8 cellular contexts compared by ENCODE assay signal in genomic region chr21:42496839-42497202, GRCh38. TPM values are rescaled to one million over a fixed set of nuclear protein-coding genes. Genes with fewer than 3 reads are reported as not detected.
DNase-seq lines count a peak whose midpoint lies in the region; ATAC-seq and TF ChIP-seq lines count a peak whose summit lies in the region.

No MANE protein-coding gene starts in this region.

- H3K36me3 ChIP-seq in OCI-LY7 (ENCODE audit: insufficient read depth, low read length) (no peaks in the 10 kb centered on the region), neuron (ENCODE audit: insufficient read depth, low read length) (no peaks in the 10 kb centered on the region)

- TSS peak; percentile 84 for BruUV-seq in OCI-LY7 (replicated peaks; lab: Mats Ljungman, UMichigan)

- TF ChIP-seq CTCF in OCI-LY7 (conservative IDR thresholded peaks at IDR 0.05; ENCODE audit: low read length): no peak
- no peak for TF ChIP-seq CTCF in epithelial cell of esophagus (IDR thresholded peaks at IDR 0.05; ENCODE audit: insufficient read depth, low read depth, low read length, missing control alignments)
- TF ChIP-seq CTCF in omental fat pad (IDR thresholded peaks at IDR 0.05): no peak

- no peaks in the 10 kb centered on the region for H3K9me3 ChIP-seq in OCI-LY7 (ENCODE audit: low read length)
- no peaks in the 10 kb centered on the region for H3K9me3 ChIP-seq in neuron (ENCODE audit: low read length)

- DNase-seq in OCI-LY7 (ENCODE audit: low spot score): no peak
- DNase-seq in epithelial cell of esophagus (ENCODE audit: low read depth): no peak
- no peak for DNase-seq in HPDE6-E6E7 (ENCODE audit: extremely low spot score)
- no peak for DNase-seq in mucosa of gallbladder (ENCODE audit: low spot score)
- no peak for DNase-seq in omental fat pad (ENCODE audit: low spot score)

- peaks cover 10% of the 10 kb centered on the region for H3K27me3 ChIP-seq in neuron (ENCODE audit: insufficient read depth, low read length)

- H3K4me3 ChIP-seq in OCI-LY7 (ENCODE audit: low read depth, low read length, poor library complexity, severe bottlenecking) (peak overlapping the region; percentile 75), epithelial cell of esophagus (ENCODE audit: low read length) (peak overlapping the region; percentile 72), neuron (ENCODE audit: low read length) (peak overlapping the region; percentile 69)

- peak overlapping the region; percentile 72 for H2AFZ ChIP-seq in OCI-LY7 (ENCODE audit: low read length)
- H2AFZ ChIP-seq in neuron (ENCODE audit: low read depth, low read length): peak overlapping the region; percentile 81

- POLR2A ChIA-PET in OCI-LY7 (lab: Charles Lee): interaction anchor here (1.0 kb wide), 1 partner anchor 31 kb away, joined by 3 read pairs; no protein-coding TSS in a partner anchor

- peaks cover 16% of the 10 kb centered on the region for H3K4me1 ChIP-seq in OCI-LY7 (ENCODE audit: insufficient read depth, low read length, poor library complexity, severe bottlenecking)
- H3K4me1 ChIP-seq in neuron (ENCODE audit: insufficient read depth, low read length): peaks cover 20% of the 10 kb centered on the region

- H3K79me2 ChIP-seq in OCI-LY7 (ENCODE audit: insufficient read depth, low read depth, low read length): no peaks in the 10 kb centered on the region

- no peaks in the 10 kb centered on the region for H3K9me2 ChIP-seq in OCI-LY7 (ENCODE audit: insufficient read depth, low read length)

- H3K4me2 ChIP-seq in OCI-LY7 (ENCODE audit: low read length): peak overlapping the region; percentile 96

- intact Hi-C loops in OCI-LY7 (cut with micrococcal nuclease; ENCODE audit: unreplicated experiment): loop anchor here (1.0 to 2.0 kb wide), 2 partner anchors 36 to 38 kb away; no protein-coding TSS in a partner anchor

- H3K27ac ChIP-seq in OCI-LY7 (ENCODE audit: low read depth, low read length, poor library complexity, severe bottlenecking): no peak overlapping the region

- CTCF ChIA-PET in OCI-LY7 (lab: Charles Lee; ENCODE audit: unreplicated experiment): no interaction called here

- no peaks in the 10 kb centered on the region for H4K20me1 ChIP-seq in OCI-LY7 (ENCODE audit: insufficient read depth, low read length)

- ATAC-seq in GM19452 (IDR thresholded peaks at IDR 0.05; ENCODE audit: unreplicated experiment) (peak; percentile 2), GM19351 (IDR thresholded peaks at IDR 0.05; ENCODE audit: unreplicated experiment) (no peak), omental fat pad (ENCODE audit: low FRiP score) (no peak)

RNA-seq across cellular contexts. Expression of gene RSPH1, which starts 0.8 kb away (rescaled TPM):
- 1.9 and 3.9 TPM in 2 replicates for total RNA-seq in OCI-LY7 (2014; rRNA removed; shearing (Covaris generic))
- total RNA-seq in OCI-LY7 (2022) (2.5 and 3.5 TPM in 2 replicates), mucosa of gallbladder (5.6 TPM), omental fat pad (under 1 TPM in 3 of 4 donors, not detected in 1; 0.31 to 0.37 (median 0.36) TPM)

RNA-seq across cellular contexts. Expression of gene SLC37A1, which starts 16.8 kb away (rescaled TPM):
- total RNA-seq in OCI-LY7 (2014; rRNA removed; shearing (Covaris generic)): 20.5 and 27.6 TPM in 2 replicates
- total RNA-seq in OCI-LY7 (2022) (22.5 and 29.4 TPM in 2 replicates), mucosa of gallbladder (56.2 TPM), omental fat pad (10 to 100 TPM in 1 of 4 donors, 1 to 10 TPM in 3; 4.6 to 11.0 (median 6.0) TPM)
